1 cellular context compared by ENCODE assay signal in genomic region chr19:12956446-12957388, GRCh38.
TF ChIP-seq lines count a peak whose summit lies in the region.

Gene GADD45GIP1 (minus strand): TSS chr19:12957223. CDS start chr19:12957212, 11 bp downstream.

TF ChIP-seq in K562, 482 proteins besides CTCF, POLR2A, EP300 and RAD21 (continued from another document and continues in another):
- TF ChIP-seq SIX5 (IDR thresholded peaks at IDR 0.05; ENCODE audit: borderline replicate concordance in 1 of 2, insufficient read depth in 1 of 2, low read depth in 1 of 2, low read length in 2 of 2) (no peak), JUN (IDR thresholded peaks at IDR 0.05; ENCODE audit: borderline replicate concordance, low read depth, low read length) (no peak), JUN (CRISPR knock-in tag; IDR thresholded peaks at IDR 0.05; ENCODE audit: borderline replicate concordance) (no peak), ZNF507 (tag; conservative IDR thresholded peaks at IDR 0.05) (no peak), PRPF4 (IDR thresholded peaks at IDR 0.05; ENCODE audit: insufficient read depth, low read depth, low read length, poor library complexity, severe bottlenecking) (no peak), DPF2 (IDR thresholded peaks at IDR 0.05) (no peak), ARID1B (IDR thresholded peaks at IDR 0.05) (no peak), ZNF140 (CRISPR knock-in tag; IDR thresholded peaks at IDR 0.05) (no peak), E2F4 (CRISPR knock-in tag; IDR thresholded peaks at IDR 0.05; ENCODE audit: low read depth) (no peak), CBX8 (IDR thresholded peaks at IDR 0.05; ENCODE audit: borderline replicate concordance, extremely low read depth, low read depth, low read length, poor library complexity, severe bottlenecking) (no peak), BCL6 (CRISPR knock-in tag; IDR thresholded peaks at IDR 0.05) (no peak), NR4A1 (CRISPR knock-in tag; IDR thresholded peaks at IDR 0.05) (no peak), NR4A1 (tag; IDR thresholded peaks at IDR 0.05) (peak; percentile 67; the same call in 1 of the 2 replicates), RBFOX2 (IDR thresholded peaks at IDR 0.05; ENCODE audit: low read depth, low read length) (peak; percentile 96), E2F5 (CRISPR knock-in tag; IDR thresholded peaks at IDR 0.05) (no peak), SP1 (CRISPR knock-in tag; IDR thresholded peaks at IDR 0.05) (0 out of 2 replicates have a peak, but pooled peaks have one; percentile 13), RERE (CRISPR knock-in tag; IDR thresholded peaks at IDR 0.05; ENCODE audit: borderline replicate concordance) (no peak), ASH1L (IDR thresholded peaks at IDR 0.05; ENCODE audit: borderline replicate concordance, low read depth, partially characterized antibody) (no peak), ZNF561 (CRISPR knock-in tag; conservative IDR thresholded peaks at IDR 0.05) (no peak), KHSRP (IDR thresholded peaks at IDR 0.05) (no peak), NFATC3 (IDR thresholded peaks at IDR 0.05) (no peak), STAT6 (CRISPR knock-in tag; IDR thresholded peaks at IDR 0.05) (no peak), PURB (CRISPR knock-in tag; IDR thresholded peaks at IDR 0.05; ENCODE audit: low read depth) (no peak), EHMT2 (IDR thresholded peaks at IDR 0.05) (no peak), MTA3 (IDR thresholded peaks at IDR 0.05; ENCODE audit: borderline replicate concordance) (peak; percentile 57; the same call in 1 of the 2 replicates), POLR2G (IDR thresholded peaks at IDR 0.05; ENCODE audit: low read depth, low read length) (peak; percentile 99), KLF1 (tag; IDR thresholded peaks at IDR 0.05) (no peak; the same call in 1 of the 2 replicates), ARID2 (IDR thresholded peaks at IDR 0.05) (no peak), FOXM1 (IDR thresholded peaks at IDR 0.05; ENCODE audit: low read depth) (no peak), FOXM1 (CRISPR knock-in tag; IDR thresholded peaks at IDR 0.05; ENCODE audit: low read depth) (no peak), CHD1 (IDR thresholded peaks at IDR 0.05; ENCODE audit: low read length) (no peak), MBD1 (CRISPR knock-in tag; IDR thresholded peaks at IDR 0.05) (no peak), TSHZ1 (CRISPR knock-in tag; IDR thresholded peaks at IDR 0.05) (no peak), HNRNPK (IDR thresholded peaks at IDR 0.05; ENCODE audit: low read depth, low read length, poor library complexity, severe bottlenecking) (peak; percentile 17), ETV1 (tag; conservative IDR thresholded peaks at IDR 0.05; ENCODE audit: low read depth) (no peak), NONO (IDR thresholded peaks at IDR 0.05; ENCODE audit: low read depth in 2 of 2, low read length in 1 of 2) (peak; percentile 54 to 95; a peak in 2 of 4 replicates), PTRF (tag; IDR thresholded peaks at IDR 0.05) (no peak), SNIP1 (IDR thresholded peaks at IDR 0.05; ENCODE audit: low read depth) (no peak), ZBTB26 (CRISPR knock-in tag; IDR thresholded peaks at IDR 0.05) (no peak), ZNF354B (CRISPR knock-in tag; IDR thresholded peaks at IDR 0.05) (no peak), ZNF76 (CRISPR knock-in tag; IDR thresholded peaks at IDR 0.05; ENCODE audit: borderline replicate concordance) (no peak), MEIS2 (IDR thresholded peaks at IDR 0.05; ENCODE audit: partially characterized antibody) (no peak), FIP1L1 (IDR thresholded peaks at IDR 0.05; ENCODE audit: low read depth, low read length, poor library complexity, severe bottlenecking) (peak; percentile 87), TEAD1 (CRISPR knock-in tag; IDR thresholded peaks at IDR 0.05) (no peak), CREBBP (IDR thresholded peaks at IDR 0.05; ENCODE audit: low read depth, low read length) (no peak), C11orf30 (IDR thresholded peaks at IDR 0.05; ENCODE audit: low read depth) (peak; percentile 68), CREB3L1 (IDR thresholded peaks at IDR 0.05; ENCODE audit: borderline replicate concordance, low read depth) (peak; percentile 48; the same call in 1 of the 2 replicates), TCF7 (IDR thresholded peaks at IDR 0.05; ENCODE audit: borderline replicate concordance) (no peak), POLR2AphosphoS2 (IDR thresholded peaks at IDR 0.05; ENCODE audit: low read length) (no peak), GATAD2B (IDR thresholded peaks at IDR 0.05; ENCODE audit: borderline replicate concordance) (no peak)
